12 cellular contexts compared by ENCODE assay signal in the genomic region with DNA sequence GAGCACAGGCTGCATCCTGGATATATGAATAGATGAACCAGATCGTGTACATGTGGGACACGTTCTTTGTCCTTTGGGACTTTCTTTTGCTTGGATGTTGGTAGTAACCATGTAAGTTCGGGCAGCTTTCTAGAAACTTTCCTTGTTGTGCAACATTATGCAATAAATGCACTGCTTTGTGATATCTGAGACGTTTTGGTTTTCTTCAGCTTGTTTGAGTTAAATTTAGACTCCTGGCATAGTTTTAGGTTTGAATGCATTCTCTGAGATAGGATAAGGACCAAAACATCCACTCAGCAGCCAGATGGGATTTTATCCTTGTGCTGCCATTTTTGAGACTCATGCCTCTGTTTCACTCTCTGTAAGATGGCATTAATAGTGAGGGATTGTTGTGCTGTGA.
DNase-seq lines count a peak whose midpoint lies in the region; ATAC-seq and TF ChIP-seq lines count a peak whose summit lies in the region.
"Had no signal": no experiment of that assay in that cellular context is flagged by ENCODE, and none has a peak within 500 bp of the region (broad histone marks: within the 10 kb centered on the region; RNA-seq: fewer than 3 reads in every experiment).

No MANE protein-coding gene starts in this region.

- ATAC-seq in sciatic nerve (peak; percentile 66), HG02981 (IDR thresholded peaks at IDR 0.05; ENCODE audit: unreplicated experiment) (no peak)
- ATAC-seq: activated CD8-positive, alpha-beta memory T cell treated with anti-CD3 and anti-CD28 coated beads, Interleukin-2, amount 10 ng/mL, durations not matched to agents 7 days and 5 days; HCT116; PC-3 had no signal

- H3K36me3 ChIP-seq in GM23248 (ENCODE audit: low read depth) (no peaks in the 10 kb centered on the region), SK-N-SH (replicated peaks in 1 of 2; ENCODE audit: control insufficient read depth in 1 of 2, insufficient read depth in 2 of 2, low read length in 1 of 2) (no peaks in the 10 kb centered on the region), MG63 (no peaks in the 10 kb centered on the region)
- H3K36me3 ChIP-seq: adrenal gland had no signal

- in situ Hi-C loops in GM23248 (cut with MboI) = no loop called here

- no peak for TF ChIP-seq EP300 in SK-N-SH (IDR thresholded peaks at IDR 0.05; ENCODE audit: borderline replicate concordance in 1 of 2, low read depth in 1 of 2, low read length in 1 of 2)

- H4K20me1 ChIP-seq in GM23248 (ENCODE audit: insufficient read depth) (peaks cover 22% of the 10 kb centered on the region; the same call in 1 of the 2 replicates), SK-N-SH (ENCODE audit: insufficient read depth) (peaks cover 8% of the 10 kb centered on the region; the same call in 1 of the 2 replicates)

- POLR2A ChIA-PET in SK-N-SH (lab: Yijun Ruan, JAX) = no interaction called here

- 16 to 17% methylated on average over 4 of the region's 4 CpGs for WGBS in GM23248 (ENCODE audit: low coverage in 1 of 2, low lambda C conversion rate in 2 of 2, missing lambda C conversion rate in 2 of 2), 2 experiments
- 74% methylated on average over 4 of the region's 4 CpGs for WGBS in SK-N-SH (ENCODE audit: low lambda C conversion rate)

- H3K4me1 ChIP-seq in GM23248 (ENCODE audit: insufficient read depth) (peaks cover 16% of the 10 kb centered on the region), SK-N-SH (ENCODE audit: control insufficient read depth in 1 of 2, insufficient read depth in 2 of 2, low read depth in 1 of 2, low read length in 1 of 2) (peaks cover 0 to 10% of the 10 kb centered on the region in 2 experiments; a peak in 2 of 4 replicates)

- H3K9ac ChIP-seq in GM23248 (no peak overlapping the region), SK-N-SH (no peak overlapping the region)

- H3K9me2 ChIP-seq in GM23248 (ENCODE audit: insufficient read depth) (no peaks in the 10 kb centered on the region), SK-N-SH (no peaks in the 10 kb centered on the region)

- H3K27me3 ChIP-seq in GM23248 (replicated peaks; ENCODE audit: insufficient read depth) = no peaks in the 10 kb centered on the region
- H3K27me3 ChIP-seq in SK-N-SH (ENCODE audit: insufficient read depth) = no peaks in the 10 kb centered on the region
- H3K27me3 ChIP-seq in MG63 = no peaks in the 10 kb centered on the region
- H3K27me3 ChIP-seq: adrenal gland had no signal

- H3K27ac ChIP-seq in GM23248 (peak overlapping the region; percentile 50), SK-N-SH (ENCODE audit: low read depth in 2 of 2, low read length in 1 of 2) (no peak overlapping the region)

- H3K79me2 ChIP-seq in GM23248 (ENCODE audit: insufficient read depth) (peaks cover 99% of the 10 kb centered on the region), SK-N-SH (ENCODE audit: insufficient read depth) (peaks cover 77% of the 10 kb centered on the region)

- peak; percentile 75 for DNase-seq in GM23248
- no peak for DNase-seq in SK-N-SH
- DNase-seq in fibroblast of the conjunctiva (ENCODE audit: low read depth) = peak; percentile 91
- no peak for DNase-seq in sciatic nerve (ENCODE audit: low spot score)
- no peak for DNase-seq in occipital lobe (lab: John Stamatoyannopoulos, UW)
- no peak for DNase-seq in MG63
- DNase-seq: activated CD8-positive, alpha-beta memory T cell treated with anti-CD3 and anti-CD28 coated beads, Interleukin-2, amount 10 ng/mL, durations not matched to agents 7 days and 5 days; adrenal gland; NCI-H2107; PC-3 had no signal

- H3K4me3 ChIP-seq in GM23248 = no peak overlapping the region
- H3K4me3 ChIP-seq in SK-N-SH (ENCODE audit: low read depth in 2 of 2, low read length in 1 of 2) = no peak overlapping the region
- H3K4me3 ChIP-seq in MG63 = no peak overlapping the region
- H3K4me3 ChIP-seq: adrenal gland had no signal

- CTCF ChIA-PET in SK-N-SH (lab: Yijun Ruan, JAX) = interaction anchor here (1.1 to 2.8 kb wide), 7 partner anchors 10 to 293 kb away, joined by 3 to 9 read pairs (median 4); no protein-coding TSS in a partner anchor

- H3K9me3 ChIP-seq in GM23248 (ENCODE audit: low read depth) = no peaks in the 10 kb centered on the region
- H3K9me3 ChIP-seq in SK-N-SH = no peaks in the 10 kb centered on the region
- H3K9me3 ChIP-seq in MG63 = no peaks in the 10 kb centered on the region
- H3K9me3 ChIP-seq: adrenal gland had no signal

- no peak for TF ChIP-seq RAD21 in SK-N-SH (IDR thresholded peaks at IDR 0.05; ENCODE audit: low read length)

- H2AFZ ChIP-seq in GM23248 = no peak overlapping the region
- H2AFZ ChIP-seq in SK-N-SH (ENCODE audit: low read depth) = no peak overlapping the region

- H3K4me2 ChIP-seq in GM23248 (ENCODE audit: unreplicated experiment) = peak overlapping the region; percentile 29
- no peak overlapping the region for H3K4me2 ChIP-seq in SK-N-SH

- TF ChIP-seq CTCF in SK-N-SH (IDR thresholded peaks at IDR 0.05) = no peak

- intact Hi-C loops in sciatic nerve (cut with DNase I) = no loop called here

- H3F3A ChIP-seq in GM23248 (ENCODE audit: insufficient read depth) = peaks cover 37% of the 10 kb centered on the region
- H3F3A ChIP-seq in SK-N-SH (replicated peaks; ENCODE audit: insufficient read depth) = peaks cover 5% of the 10 kb centered on the region

TF ChIP-seq in SK-N-SH, 30 proteins besides CTCF, POLR2A, EP300 and RAD21:
- TF ChIP-seq, protein P1, sequence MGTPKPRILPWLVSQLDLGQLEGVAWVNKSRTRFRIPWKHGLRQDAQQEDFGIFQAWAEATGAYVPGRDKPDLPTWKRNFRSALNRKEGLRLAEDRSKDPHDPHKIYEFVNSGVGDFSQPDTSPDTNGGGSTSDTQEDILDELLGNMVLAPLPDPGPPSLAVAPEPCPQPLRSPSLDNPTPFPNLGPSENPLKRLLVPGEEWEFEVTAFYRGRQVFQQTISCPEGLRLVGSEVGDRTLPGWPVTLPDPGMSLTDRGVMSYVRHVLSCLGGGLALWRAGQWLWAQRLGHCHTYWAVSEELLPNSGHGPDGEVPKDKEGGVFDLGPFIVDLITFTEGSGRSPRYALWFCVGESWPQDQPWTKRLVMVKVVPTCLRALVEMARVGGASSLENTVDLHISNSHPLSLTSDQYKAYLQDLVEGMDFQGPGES (IDR thresholded peaks at IDR 0.05; ENCODE audit: low read depth, low read length) = no peak
- TF ChIP-seq TAF1 (IDR thresholded peaks at IDR 0.05; ENCODE audit: borderline replicate concordance, low read depth, low read length) = no peak
- TF ChIP-seq GATA2 (CRISPR knock-in tag; IDR thresholded peaks at IDR 0.05) = no peak
- TF ChIP-seq FOXJ3 (CRISPR knock-in tag; IDR thresholded peaks at IDR 0.05) = no peak
- TF ChIP-seq MEF2A (IDR thresholded peaks at IDR 0.05; ENCODE audit: borderline replicate concordance, low read depth) = 0 out of 2 replicates have a peak, but pooled peaks have one; percentile 36

Comparison
In these comparisons a context has a peak if more than half of its experiments do, and no peak if none do; other contexts are left out.
1. DNase-seq: peak in GM23248 (single experiment) and fibroblast of the conjunctiva (single experiment); none in SK-N-SH (single experiment), sciatic nerve (single experiment), occipital lobe (single experiment) and MG63 (single experiment).